ENCODE assay signal across 2 cellular contexts in the genomic region with DNA sequence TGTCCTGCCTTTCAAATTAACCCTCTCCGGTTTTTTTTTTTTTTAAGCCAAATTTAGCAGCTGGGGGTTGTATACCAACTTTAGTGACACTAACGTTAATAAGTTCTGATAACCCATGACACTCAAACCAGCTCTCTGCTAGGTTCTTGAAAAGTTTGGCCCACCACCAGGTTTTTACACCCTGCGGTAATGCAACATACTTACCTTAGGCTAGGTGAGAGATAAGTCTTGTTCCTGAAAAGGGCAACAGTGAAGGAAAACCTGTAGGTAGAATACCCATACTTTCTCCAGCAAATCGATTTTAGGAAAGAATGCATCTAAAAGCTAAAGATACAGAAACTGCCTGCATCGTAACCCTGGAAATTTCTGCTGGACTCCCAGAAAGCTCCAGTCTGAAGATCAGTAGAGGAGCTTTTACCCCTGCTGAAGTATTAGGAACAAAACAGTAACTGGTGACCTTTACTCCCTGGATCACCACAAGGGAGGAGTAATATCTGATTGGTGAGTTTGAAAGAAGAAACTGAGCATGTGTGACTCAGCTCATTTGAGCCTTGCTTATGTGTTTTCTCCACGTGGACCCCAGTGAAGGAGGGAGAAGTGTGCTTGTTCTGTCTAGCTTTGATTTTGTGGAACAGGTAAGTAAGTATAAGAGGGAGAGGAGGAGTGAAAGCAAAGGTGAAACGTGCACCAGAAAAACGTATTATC.
TF ChIP-seq lines count a peak whose summit lies in the region.

No MANE protein-coding gene starts in this region.

TF ChIP-seq in GM23338, 12 proteins besides CTCF, POLR2A, EP300 and RAD21 (continues in another document):
- no peak for TF ChIP-seq ZNF114 (CRISPR knock-in tag; IDR thresholded peaks at IDR 0.05)
- no peak for TF ChIP-seq CREB1 (CRISPR knock-in tag; IDR thresholded peaks at IDR 0.05; ENCODE audit: low read depth)
- TF ChIP-seq, protein P1, sequence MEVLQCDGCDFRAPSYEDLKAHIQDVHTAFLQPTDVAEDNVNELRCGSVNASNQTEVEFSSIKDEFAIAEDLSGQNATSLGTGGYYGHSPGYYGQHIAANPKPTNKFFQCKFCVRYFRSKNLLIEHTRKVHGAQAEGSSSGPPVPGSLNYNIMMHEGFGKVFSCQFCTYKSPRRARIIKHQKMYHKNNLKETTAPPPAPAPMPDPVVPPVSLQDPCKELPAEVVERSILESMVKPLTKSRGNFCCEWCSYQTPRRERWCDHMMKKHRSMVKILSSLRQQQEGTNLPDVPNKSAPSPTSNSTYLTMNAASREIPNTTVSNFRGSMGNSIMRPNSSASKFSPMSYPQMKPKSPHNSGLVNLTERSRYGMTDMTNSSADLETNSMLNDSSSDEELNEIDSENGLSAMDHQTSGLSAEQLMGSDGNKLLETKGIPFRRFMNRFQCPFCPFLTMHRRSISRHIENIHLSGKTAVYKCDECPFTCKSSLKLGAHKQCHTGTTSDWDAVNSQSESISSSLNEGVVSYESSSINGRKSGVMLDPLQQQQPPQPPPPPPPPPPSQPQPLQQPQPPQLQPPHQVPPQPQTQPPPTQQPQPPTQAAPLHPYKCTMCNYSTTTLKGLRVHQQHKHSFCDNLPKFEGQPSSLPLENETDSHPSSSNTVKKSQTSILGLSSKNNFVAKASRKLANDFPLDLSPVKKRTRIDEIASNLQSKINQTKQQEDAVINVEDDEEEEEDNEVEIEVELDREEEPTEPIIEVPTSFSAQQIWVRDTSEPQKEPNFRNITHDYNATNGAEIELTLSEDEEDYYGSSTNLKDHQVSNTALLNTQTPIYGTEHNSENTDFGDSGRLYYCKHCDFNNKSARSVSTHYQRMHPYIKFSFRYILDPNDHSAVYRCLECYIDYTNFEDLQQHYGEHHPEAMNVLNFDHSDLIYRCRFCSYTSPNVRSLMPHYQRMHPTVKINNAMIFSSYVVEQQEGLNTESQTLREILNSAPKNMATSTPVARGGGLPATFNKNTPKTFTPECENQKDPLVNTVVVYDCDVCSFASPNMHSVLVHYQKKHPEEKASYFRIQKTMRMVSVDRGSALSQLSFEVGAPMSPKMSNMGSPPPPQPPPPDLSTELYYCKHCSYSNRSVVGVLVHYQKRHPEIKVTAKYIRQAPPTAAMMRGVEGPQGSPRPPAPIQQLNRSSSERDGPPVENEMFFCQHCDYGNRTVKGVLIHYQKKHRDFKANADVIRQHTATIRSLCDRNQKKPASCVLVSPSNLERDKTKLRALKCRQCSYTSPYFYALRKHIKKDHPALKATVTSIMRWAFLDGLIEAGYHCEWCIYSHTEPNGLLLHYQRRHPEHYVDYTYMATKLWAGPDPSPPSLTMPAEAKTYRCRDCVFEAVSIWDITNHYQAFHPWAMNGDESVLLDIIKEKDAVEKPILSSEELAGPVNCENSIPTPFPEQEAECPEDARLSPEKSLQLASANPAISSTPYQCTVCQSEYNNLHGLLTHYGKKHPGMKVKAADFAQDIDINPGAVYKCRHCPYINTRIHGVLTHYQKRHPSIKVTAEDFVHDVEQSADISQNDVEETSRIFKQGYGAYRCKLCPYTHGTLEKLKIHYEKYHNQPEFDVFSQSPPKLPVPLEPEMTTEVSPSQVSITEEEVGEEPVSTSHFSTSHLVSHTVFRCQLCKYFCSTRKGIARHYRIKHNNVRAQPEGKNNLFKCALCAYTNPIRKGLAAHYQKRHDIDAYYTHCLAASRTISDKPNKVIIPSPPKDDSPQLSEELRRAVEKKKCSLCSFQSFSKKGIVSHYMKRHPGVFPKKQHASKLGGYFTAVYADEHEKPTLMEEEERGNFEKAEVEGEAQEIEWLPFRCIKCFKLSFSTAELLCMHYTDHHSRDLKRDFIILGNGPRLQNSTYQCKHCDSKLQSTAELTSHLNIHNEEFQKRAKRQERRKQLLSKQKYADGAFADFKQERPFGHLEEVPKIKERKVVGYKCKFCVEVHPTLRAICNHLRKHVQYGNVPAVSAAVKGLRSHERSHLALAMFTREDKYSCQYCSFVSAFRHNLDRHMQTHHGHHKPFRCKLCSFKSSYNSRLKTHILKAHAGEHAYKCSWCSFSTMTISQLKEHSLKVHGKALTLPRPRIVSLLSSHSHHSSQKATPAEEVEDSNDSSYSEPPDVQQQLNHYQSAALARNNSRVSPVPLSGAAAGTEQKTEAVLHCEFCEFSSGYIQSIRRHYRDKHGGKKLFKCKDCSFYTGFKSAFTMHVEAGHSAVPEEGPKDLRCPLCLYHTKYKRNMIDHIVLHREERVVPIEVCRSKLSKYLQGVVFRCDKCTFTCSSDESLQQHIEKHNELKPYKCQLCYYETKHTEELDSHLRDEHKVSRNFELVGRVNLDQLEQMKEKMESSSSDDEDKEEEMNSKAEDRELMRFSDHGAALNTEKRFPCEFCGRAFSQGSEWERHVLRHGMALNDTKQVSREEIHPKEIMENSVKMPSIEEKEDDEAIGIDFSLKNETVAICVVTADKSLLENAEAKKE (CRISPR knock-in tag; IDR thresholded peaks at IDR 0.05), result no peak
- TF ChIP-seq NANOG (IDR thresholded peaks at IDR 0.05; ENCODE audit: borderline replicate concordance), result no peak
- TF ChIP-seq JUNB (IDR thresholded peaks at IDR 0.05; ENCODE audit: unreplicated experiment), result no peak
- TF ChIP-seq ZNF331 (CRISPR knock-in tag; IDR thresholded peaks at IDR 0.05; ENCODE audit: low read depth), result no peak
- no peak for TF ChIP-seq STAT1 (IDR thresholded peaks at IDR 0.05; ENCODE audit: unreplicated experiment)
- TF ChIP-seq POLR2AphosphoS5 (IDR thresholded peaks at IDR 0.05; ENCODE audit: low read depth), result no peak
- no peak for TF ChIP-seq EZH2phosphoT487 (IDR thresholded peaks at IDR 0.05; ENCODE audit: unreplicated experiment)
- no peak for TF ChIP-seq EZH2 (IDR thresholded peaks at IDR 0.05; ENCODE audit: low read depth, unreplicated experiment)
- TF ChIP-seq, protein P2, sequence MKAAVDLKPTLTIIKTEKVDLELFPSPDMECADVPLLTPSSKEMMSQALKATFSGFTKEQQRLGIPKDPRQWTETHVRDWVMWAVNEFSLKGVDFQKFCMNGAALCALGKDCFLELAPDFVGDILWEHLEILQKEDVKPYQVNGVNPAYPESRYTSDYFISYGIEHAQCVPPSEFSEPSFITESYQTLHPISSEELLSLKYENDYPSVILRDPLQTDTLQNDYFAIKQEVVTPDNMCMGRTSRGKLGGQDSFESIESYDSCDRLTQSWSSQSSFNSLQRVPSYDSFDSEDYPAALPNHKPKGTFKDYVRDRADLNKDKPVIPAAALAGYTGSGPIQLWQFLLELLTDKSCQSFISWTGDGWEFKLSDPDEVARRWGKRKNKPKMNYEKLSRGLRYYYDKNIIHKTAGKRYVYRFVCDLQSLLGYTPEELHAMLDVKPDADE (IDR thresholded peaks at IDR 0.05), result no peak

TF ChIP-seq in K562, 482 proteins besides CTCF, POLR2A, EP300 and RAD21 (continues in another document):
- TF ChIP-seq ZNF695 (CRISPR knock-in tag; IDR thresholded peaks at IDR 0.05), result no peak
- TF ChIP-seq SIN3A (IDR thresholded peaks at IDR 0.05; ENCODE audit: borderline replicate concordance in 2 of 2, control insufficient read depth in 1 of 2, low read depth in 2 of 2, low read length in 2 of 2), result peak in 1 of 2 experiments; percentile 21; a peak in 1 of 4 replicates
- no peak for TF ChIP-seq NFYB (IDR thresholded peaks at IDR 0.05; ENCODE audit: extremely low read depth, insufficient read length)
- TF ChIP-seq NR3C1 (CRISPR knock-in tag; IDR thresholded peaks at IDR 0.05), result no peak
- TF ChIP-seq, protein P3, sequence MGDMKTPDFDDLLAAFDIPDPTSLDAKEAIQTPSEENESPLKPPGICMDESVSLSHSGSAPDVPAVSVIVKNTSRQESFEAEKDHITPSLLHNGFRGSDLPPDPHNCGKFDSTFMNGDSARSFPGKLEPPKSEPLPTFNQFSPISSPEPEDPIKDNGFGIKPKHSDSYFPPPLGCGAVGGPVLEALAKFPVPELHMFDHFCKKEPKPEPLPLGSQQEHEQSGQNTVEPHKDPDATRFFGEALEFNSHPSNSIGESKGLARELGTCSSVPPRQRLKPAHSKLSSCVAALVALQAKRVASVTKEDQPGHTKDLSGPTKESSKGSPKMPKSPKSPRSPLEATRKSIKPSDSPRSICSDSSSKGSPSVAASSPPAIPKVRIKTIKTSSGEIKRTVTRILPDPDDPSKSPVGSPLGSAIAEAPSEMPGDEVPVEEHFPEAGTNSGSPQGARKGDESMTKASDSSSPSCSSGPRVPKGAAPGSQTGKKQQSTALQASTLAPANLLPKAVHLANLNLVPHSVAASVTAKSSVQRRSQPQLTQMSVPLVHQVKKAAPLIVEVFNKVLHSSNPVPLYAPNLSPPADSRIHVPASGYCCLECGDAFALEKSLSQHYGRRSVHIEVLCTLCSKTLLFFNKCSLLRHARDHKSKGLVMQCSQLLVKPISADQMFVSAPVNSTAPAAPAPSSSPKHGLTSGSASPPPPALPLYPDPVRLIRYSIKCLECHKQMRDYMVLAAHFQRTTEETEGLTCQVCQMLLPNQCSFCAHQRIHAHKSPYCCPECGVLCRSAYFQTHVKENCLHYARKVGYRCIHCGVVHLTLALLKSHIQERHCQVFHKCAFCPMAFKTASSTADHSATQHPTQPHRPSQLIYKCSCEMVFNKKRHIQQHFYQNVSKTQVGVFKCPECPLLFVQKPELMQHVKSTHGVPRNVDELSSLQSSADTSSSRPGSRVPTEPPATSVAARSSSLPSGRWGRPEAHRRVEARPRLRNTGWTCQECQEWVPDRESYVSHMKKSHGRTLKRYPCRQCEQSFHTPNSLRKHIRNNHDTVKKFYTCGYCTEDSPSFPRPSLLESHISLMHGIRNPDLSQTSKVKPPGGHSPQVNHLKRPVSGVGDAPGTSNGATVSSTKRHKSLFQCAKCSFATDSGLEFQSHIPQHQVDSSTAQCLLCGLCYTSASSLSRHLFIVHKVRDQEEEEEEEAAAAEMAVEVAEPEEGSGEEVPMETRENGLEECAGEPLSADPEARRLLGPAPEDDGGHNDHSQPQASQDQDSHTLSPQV (IDR thresholded peaks at IDR 0.05), result peak; percentile 86
- TF ChIP-seq, protein P4, sequence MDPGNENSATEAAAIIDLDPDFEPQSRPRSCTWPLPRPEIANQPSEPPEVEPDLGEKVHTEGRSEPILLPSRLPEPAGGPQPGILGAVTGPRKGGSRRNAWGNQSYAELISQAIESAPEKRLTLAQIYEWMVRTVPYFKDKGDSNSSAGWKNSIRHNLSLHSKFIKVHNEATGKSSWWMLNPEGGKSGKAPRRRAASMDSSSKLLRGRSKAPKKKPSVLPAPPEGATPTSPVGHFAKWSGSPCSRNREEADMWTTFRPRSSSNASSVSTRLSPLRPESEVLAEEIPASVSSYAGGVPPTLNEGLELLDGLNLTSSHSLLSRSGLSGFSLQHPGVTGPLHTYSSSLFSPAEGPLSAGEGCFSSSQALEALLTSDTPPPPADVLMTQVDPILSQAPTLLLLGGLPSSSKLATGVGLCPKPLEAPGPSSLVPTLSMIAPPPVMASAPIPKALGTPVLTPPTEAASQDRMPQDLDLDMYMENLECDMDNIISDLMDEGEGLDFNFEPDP (CRISPR knock-in tag; IDR thresholded peaks at IDR 0.05), result no peak
- TF ChIP-seq ILK (tag; IDR thresholded peaks at IDR 0.05; ENCODE audit: borderline replicate concordance, low read depth), result no peak
- TF ChIP-seq JUND (IDR thresholded peaks at IDR 0.05; ENCODE audit: borderline replicate concordance, low read depth, low read length), result no peak
- TF ChIP-seq JUND (tag; IDR thresholded peaks at IDR 0.05; ENCODE audit: borderline replicate concordance, low read depth, low read length), result peak; percentile 46; the same call in 1 of the 3 replicates
- TF ChIP-seq, protein P5, sequence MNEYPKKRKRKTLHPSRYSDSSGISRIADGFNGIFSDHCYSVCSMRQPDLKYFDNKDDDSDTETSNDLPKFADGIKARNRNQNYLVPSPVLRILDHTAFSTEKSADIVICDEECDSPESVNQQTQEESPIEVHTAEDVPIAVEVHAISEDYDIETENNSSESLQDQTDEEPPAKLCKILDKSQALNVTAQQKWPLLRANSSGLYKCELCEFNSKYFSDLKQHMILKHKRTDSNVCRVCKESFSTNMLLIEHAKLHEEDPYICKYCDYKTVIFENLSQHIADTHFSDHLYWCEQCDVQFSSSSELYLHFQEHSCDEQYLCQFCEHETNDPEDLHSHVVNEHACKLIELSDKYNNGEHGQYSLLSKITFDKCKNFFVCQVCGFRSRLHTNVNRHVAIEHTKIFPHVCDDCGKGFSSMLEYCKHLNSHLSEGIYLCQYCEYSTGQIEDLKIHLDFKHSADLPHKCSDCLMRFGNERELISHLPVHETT (CRISPR knock-in tag; conservative IDR thresholded peaks at IDR 0.05 in 1 of 2, IDR thresholded peaks at IDR 0.05 in 1 of 2), result no peak
- TF ChIP-seq ARID1B (IDR thresholded peaks at IDR 0.05), result peak; percentile 18; the same call in 1 of the 2 replicates
- TF ChIP-seq RBM14 (IDR thresholded peaks at IDR 0.05; ENCODE audit: borderline replicate concordance, insufficient read depth, low read depth, low read length), result no peak
- TF ChIP-seq, protein P6, sequence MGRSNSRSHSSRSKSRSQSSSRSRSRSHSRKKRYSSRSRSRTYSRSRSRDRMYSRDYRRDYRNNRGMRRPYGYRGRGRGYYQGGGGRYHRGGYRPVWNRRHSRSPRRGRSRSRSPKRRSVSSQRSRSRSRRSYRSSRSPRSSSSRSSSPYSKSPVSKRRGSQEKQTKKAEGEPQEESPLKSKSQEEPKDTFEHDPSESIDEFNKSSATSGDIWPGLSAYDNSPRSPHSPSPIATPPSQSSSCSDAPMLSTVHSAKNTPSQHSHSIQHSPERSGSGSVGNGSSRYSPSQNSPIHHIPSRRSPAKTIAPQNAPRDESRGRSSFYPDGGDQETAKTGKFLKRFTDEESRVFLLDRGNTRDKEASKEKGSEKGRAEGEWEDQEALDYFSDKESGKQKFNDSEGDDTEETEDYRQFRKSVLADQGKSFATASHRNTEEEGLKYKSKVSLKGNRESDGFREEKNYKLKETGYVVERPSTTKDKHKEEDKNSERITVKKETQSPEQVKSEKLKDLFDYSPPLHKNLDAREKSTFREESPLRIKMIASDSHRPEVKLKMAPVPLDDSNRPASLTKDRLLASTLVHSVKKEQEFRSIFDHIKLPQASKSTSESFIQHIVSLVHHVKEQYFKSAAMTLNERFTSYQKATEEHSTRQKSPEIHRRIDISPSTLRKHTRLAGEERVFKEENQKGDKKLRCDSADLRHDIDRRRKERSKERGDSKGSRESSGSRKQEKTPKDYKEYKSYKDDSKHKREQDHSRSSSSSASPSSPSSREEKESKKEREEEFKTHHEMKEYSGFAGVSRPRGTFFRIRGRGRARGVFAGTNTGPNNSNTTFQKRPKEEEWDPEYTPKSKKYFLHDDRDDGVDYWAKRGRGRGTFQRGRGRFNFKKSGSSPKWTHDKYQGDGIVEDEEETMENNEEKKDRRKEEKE (IDR thresholded peaks at IDR 0.05; ENCODE audit: borderline replicate concordance in 1 of 2, control insufficient read depth in 1 of 2, low read depth in 2 of 2, low read length in 1 of 2), result no peak
- TF ChIP-seq HDAC6 (IDR thresholded peaks at IDR 0.05; ENCODE audit: low read depth, low read length), result no peak
- TF ChIP-seq FOXM1 (IDR thresholded peaks at IDR 0.05; ENCODE audit: low read depth), result peak; percentile 88
- no peak for TF ChIP-seq FOXM1 (CRISPR knock-in tag; IDR thresholded peaks at IDR 0.05; ENCODE audit: low read depth)
- no peak for TF ChIP-seq FOXA3 (CRISPR knock-in tag; conservative IDR thresholded peaks at IDR 0.05 in 1 of 2, IDR thresholded peaks at IDR 0.05 in 1 of 2)
- 0 out of 2 replicates have a peak, but pooled peaks have one; percentile 54 for TF ChIP-seq POLR2AphosphoS2 (IDR thresholded peaks at IDR 0.05; ENCODE audit: low read length)
- peak; percentile 69; the same call in 1 of the 2 replicates for TF ChIP-seq CC2D1A (IDR thresholded peaks at IDR 0.05)
